24 cellular contexts compared by ENCODE assay signal in the genomic region with DNA sequence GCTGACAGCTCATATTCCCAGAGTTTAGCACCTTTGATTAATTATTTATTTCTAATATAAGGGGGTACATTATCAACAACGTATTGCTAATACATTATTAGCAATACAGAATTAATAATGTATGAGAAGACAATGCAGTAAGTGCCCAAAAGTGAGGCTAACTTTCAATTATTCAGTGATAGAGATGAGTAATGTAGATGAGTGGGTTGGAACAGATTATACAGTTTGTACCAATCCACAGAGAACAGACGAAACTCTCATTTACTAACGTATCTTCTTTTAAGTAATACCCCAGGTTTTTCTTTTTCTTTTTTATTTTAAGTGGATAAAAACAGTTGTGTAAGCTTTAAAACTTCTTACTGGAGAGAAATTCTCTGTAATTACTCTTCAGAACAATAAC.
"Had no signal": no experiment of that assay in that cellular context is flagged by ENCODE, and none has a peak within 500 bp of the region (broad histone marks: within the 10 kb centered on the region; RNA-seq: fewer than 3 reads in every experiment).

No MANE protein-coding gene starts in this region.

- H3K36me3 Mint-ChIP-seq: natural killer cell; stimulated activated naive B cell treated with anti-CD40 and anti-IgM and Interleukin-4, amounts not matched to agents 10 μg/mL and 1 μg/mL and 100 μg/mL, for 72 hours had no signal

- FAIRE-seq: endometrium, frontal cortex, keratinocyte had no signal

- H3K27ac Mint-ChIP-seq: effector memory CD8-positive, alpha-beta T cell; natural killer cell; stimulated activated naive B cell treated with anti-CD40 and anti-IgM and Interleukin-4, amounts not matched to agents 10 μg/mL and 1 μg/mL and 100 μg/mL, for 72 hours; stimulated activated naive CD8-positive, alpha-beta T cell treated with anti-CD3 and anti-CD28 coated beads, Interleukin-15, Interleukin-2, amounts not matched to agents 100 ng/mL and 50 ng/mL, for 24 hours had no signal

- DNase-seq: cortex of kidney; effector memory CD8-positive, alpha-beta T cell; erythroblast; esophagus squamous epithelium; left ventricle myocardium superior; lower lobe of right lung; natural killer cell; occipital lobe; ovary; posterior cingulate gyrus; psoas muscle; right cardiac atrium; spleen; stimulated activated CD4-positive, alpha-beta T cell treated with anti-CD3 and anti-CD28 coated beads, Interleukin-4, amount 100 ng/mL, for 4 hours; stimulated activated naive B cell treated with anti-CD40 and anti-IgM and Interleukin-4, amounts not matched to agents 10 μg/mL and 1 μg/mL and 100 μg/mL, for 72 hours; upper lobe of right lung; uterus had no signal

- H3K9me3 Mint-ChIP-seq: effector memory CD8-positive, alpha-beta T cell; natural killer cell; stimulated activated naive B cell treated with anti-CD40 and anti-IgM and Interleukin-4, amounts not matched to agents 10 μg/mL and 1 μg/mL and 100 μg/mL, for 72 hours; stimulated activated naive CD8-positive, alpha-beta T cell treated with anti-CD3 and anti-CD28 coated beads, Interleukin-15, Interleukin-2, amounts not matched to agents 100 ng/mL and 50 ng/mL, for 24 hours had no signal

- H3K36me3 ChIP-seq: esophagus squamous epithelium, lower lobe of right lung, ovary, spleen, thoracic aorta, tibial nerve, upper lobe of right lung, uterus had no signal

- H3K27me3 Mint-ChIP-seq: effector memory CD8-positive, alpha-beta T cell; stimulated activated naive CD8-positive, alpha-beta T cell treated with anti-CD3 and anti-CD28 coated beads, Interleukin-15, Interleukin-2, amounts not matched to agents 100 ng/mL and 50 ng/mL, for 24 hours had no signal

- H3K4me3 Mint-ChIP-seq: effector memory CD8-positive, alpha-beta T cell; natural killer cell; stimulated activated naive B cell treated with anti-CD40 and anti-IgM and Interleukin-4, amounts not matched to agents 10 μg/mL and 1 μg/mL and 100 μg/mL, for 72 hours; stimulated activated naive CD8-positive, alpha-beta T cell treated with anti-CD3 and anti-CD28 coated beads, Interleukin-15, Interleukin-2, amounts not matched to agents 100 ng/mL and 50 ng/mL, for 24 hours had no signal

- H3K4me1 ChIP-seq: esophagus squamous epithelium, lower lobe of right lung, psoas muscle, spleen, tibial nerve, upper lobe of right lung, uterus had no signal

- H3K9me3 ChIP-seq: esophagus squamous epithelium, lower lobe of right lung, ovary, psoas muscle, spleen, thoracic aorta, tibial nerve, upper lobe of right lung, uterus had no signal

- H3K4me3 ChIP-seq: esophagus squamous epithelium, lower lobe of right lung, ovary, psoas muscle, skin epidermis, spleen, thoracic aorta, tibial nerve, upper lobe of right lung, uterus had no signal

- H3K27me3 ChIP-seq: esophagus squamous epithelium, ovary, spleen, tibial nerve, upper lobe of right lung, uterus had no signal

- H3K27ac ChIP-seq: esophagus squamous epithelium, lower lobe of right lung, ovary, psoas muscle, skin epidermis, spleen, thoracic aorta, tibial nerve, upper lobe of right lung, uterus had no signal
